In the genomic region with DNA sequence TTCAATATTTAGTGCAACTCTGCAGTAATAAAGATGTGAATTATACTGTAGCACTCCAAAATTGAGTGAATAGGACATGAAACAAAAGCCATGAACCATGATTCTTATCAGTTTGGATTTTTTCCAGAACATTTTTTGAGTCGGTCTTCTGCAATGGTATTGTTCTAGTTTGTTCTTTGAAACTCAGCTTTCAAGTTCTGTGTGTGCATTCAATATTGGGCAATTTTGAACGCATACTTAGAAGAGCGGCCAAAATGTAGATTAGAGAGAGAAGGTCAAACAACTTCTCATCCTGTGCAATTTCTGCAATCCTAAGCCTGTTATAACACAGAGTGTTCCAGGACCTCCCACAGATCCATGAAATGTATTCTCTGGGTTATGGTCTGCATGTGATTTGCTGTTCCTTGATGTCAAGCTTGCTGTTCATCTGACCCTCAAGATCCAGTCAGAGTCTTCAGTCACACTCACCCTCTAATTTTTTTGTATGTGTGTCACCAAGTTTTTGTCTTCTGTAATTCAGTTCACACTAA, we compare ENCODE assay signal across 13 cellular contexts. TPM values are rescaled to one million over a fixed set of nuclear protein-coding genes. Genes with fewer than 3 reads are reported as not detected.
DNase-seq lines count a peak whose midpoint lies in the region; ATAC-seq, FAIRE-seq and TF ChIP-seq lines count a peak whose summit lies in the region.
"Had no signal": no experiment of that assay in that cellular context is flagged by ENCODE, and none has a peak within 500 bp of the region (broad histone marks: within the 10 kb centered on the region; RNA-seq: fewer than 3 reads in every experiment).

No MANE protein-coding gene starts in this region.

- H2AFZ ChIP-seq in K562 (ENCODE audit: low read depth, low read length), result no peak overlapping the region

- TF ChIP-seq RAD21 in K562 (CRISPR knock-in tag; conservative IDR thresholded peaks at IDR 0.05 in 1 of 2, IDR thresholded peaks at IDR 0.05 in 1 of 2), result no peak

- CTCF ChIA-PET in HEK293 (lab: Yijun Ruan, JAX), result interaction anchor here (0.6 to 2.5 kb wide), 13 partner anchors 9 to 1183 kb away, joined by 3 to 9 read pairs (median 3); no protein-coding TSS in a partner anchor
- CTCF ChIA-PET in K562 (lab: Yijun Ruan, JAX; ENCODE audit: low intra/inter-chr PET ratio), result no interaction called here

- H4K20me1 ChIP-seq in K562 (replicated peaks; ENCODE audit: control insufficient read depth, insufficient read depth, low read length), result no peaks in the 10 kb centered on the region

- WGBS in K562 (ENCODE audit: insufficient coverage, low coverage, missing lambda C conversion rate), result 56% methylated on average over 3 of the region's 3 CpGs
- WGBS in psoas muscle, 3 donors, result 40 to 49% (median 44%) methylated on average over 3 of the region's 3 CpGs

- intact Hi-C loops in K562 (cut with micrococcal nuclease), result loop anchor here (5.0 kb wide), 1 partner anchor 295 kb away; no protein-coding TSS in a partner anchor
- intact Hi-C loops in psoas muscle (cut with DNase I), result no loop called here
- intact Hi-C loops in mucosa of descending colon (cut with DNase I, micrococcal nuclease), result no loop called here

- no peaks in the 10 kb centered on the region for H3K9me1 ChIP-seq in K562 (ENCODE audit: control insufficient read depth, insufficient read depth, low read length)

- no peak for TF ChIP-seq EP300 in K562 (IDR thresholded peaks at IDR 0.05; ENCODE audit: low read length)

- H3K27ac ChIP-seq in HEK293 (ENCODE audit: extremely low read depth, low read depth, low read length), result no peak overlapping the region
- H3K27ac ChIP-seq in K562 (ENCODE audit: extremely low read depth, low read depth, low read length), result no peak overlapping the region
- peak overlapping the region; percentile 50 to 61 for H3K27ac ChIP-seq in right atrium auricular region
- H3K27ac ChIP-seq in psoas muscle, result peak overlapping the region; percentile 32
- H3K27ac ChIP-seq: C4-2B had no signal

- no TSS peak for BruUV-seq in K562 (replicated peaks; lab: Mats Ljungman, UMichigan)

- no peak overlapping the region for H3K4me2 ChIP-seq in K562 (ENCODE audit: insufficient read depth, low read length)

- H3K4me1 ChIP-seq in HEK293 (ENCODE audit: control insufficient read depth, insufficient read depth, low read length) (no peaks in the 10 kb centered on the region), K562 (replicated peaks in 1 of 2; ENCODE audit: control insufficient read depth in 2 of 2, insufficient read depth in 2 of 2, low read length in 2 of 2) (no peaks in the 10 kb centered on the region), right atrium auricular region (peaks cover 0 to 25% of the 10 kb centered on the region in 2 donors), psoas muscle (peaks cover 26% of the 10 kb centered on the region), HAP-1 (no peaks in the 10 kb centered on the region; the same call in 1 of the 2 replicates), mucosa of descending colon (ENCODE audit: low read depth) (no peaks in the 10 kb centered on the region)

- in situ Hi-C loops in K562 (cut with MboI) (no loop called here), HAP-1 (cut with MboI; ENCODE audit: low sequenced_read_pairs) (no loop called here)

- H3K9me3 ChIP-seq in HEK293 (ENCODE audit: control insufficient read depth, insufficient read depth, low read depth, low read length) (no peaks in the 10 kb centered on the region), K562 (replicated peaks; ENCODE audit: control insufficient read depth, insufficient read depth, low read depth, low read length) (no peaks in the 10 kb centered on the region), right atrium auricular region (no peaks in the 10 kb centered on the region), psoas muscle (no peaks in the 10 kb centered on the region), HAP-1 (no peaks in the 10 kb centered on the region), mucosa of descending colon (no peaks in the 10 kb centered on the region)

- no peak for TF ChIP-seq POLR2A in K562 (conservative IDR thresholded peaks at IDR 0.05)

- H3K27me3 ChIP-seq in K562 (ENCODE audit: control insufficient read depth in 2 of 2, insufficient read depth in 2 of 2, low read length in 2 of 2), result no peaks in the 10 kb centered on the region
- H3K27me3 ChIP-seq in right atrium auricular region, result no peaks in the 10 kb centered on the region
- H3K27me3 ChIP-seq in psoas muscle (ENCODE audit: insufficient read depth in 3 of 3, low read length in 2 of 3), result no peaks in the 10 kb centered on the region
- no peaks in the 10 kb centered on the region for H3K27me3 ChIP-seq in HAP-1 (ENCODE audit: low read depth)

- ATAC-seq in K562 (no peak), psoas muscle (no peak), GM18858 (IDR thresholded peaks at IDR 0.05; ENCODE audit: unreplicated experiment) (no peak), mucosa of descending colon (no peak)
- ATAC-seq: natural killer cell, PC-3 had no signal

- H3K36me3 ChIP-seq in HEK293 (ENCODE audit: control insufficient read depth in 2 of 2, insufficient read depth in 1 of 2, low read length in 2 of 2), result no peaks in the 10 kb centered on the region
- H3K36me3 ChIP-seq in K562 (ENCODE audit: control insufficient read depth, insufficient read depth, low read length), result no peaks in the 10 kb centered on the region
- H3K36me3 ChIP-seq in right atrium auricular region, result no peaks in the 10 kb centered on the region
- no peaks in the 10 kb centered on the region for H3K36me3 ChIP-seq in psoas muscle (ENCODE audit: insufficient read depth in 1 of 2, low read depth in 1 of 2)
- no peaks in the 10 kb centered on the region for H3K36me3 ChIP-seq in HAP-1 (replicated peaks)
- H3K36me3 ChIP-seq in mucosa of descending colon (ENCODE audit: low read depth), result no peaks in the 10 kb centered on the region

- no peaks in the 10 kb centered on the region; the same call in 2 of the 3 replicates for H3K79me2 ChIP-seq in K562 (ENCODE audit: control insufficient read depth, insufficient read depth, low read length)

- no peak for DNase-seq in K562 (ENCODE audit: extremely low read depth in 1 of 4, low spot score in 3 of 4)
- no peak for DNase-seq in right atrium auricular region (ENCODE audit: low spot score)
- no peak for DNase-seq in psoas muscle
- DNase-seq in Ammon's horn (ENCODE audit: low spot score), result no peak
- DNase-seq in HAP-1 (ENCODE audit: low spot score in 2 of 2), result no peak
- no peak for DNase-seq in mucosa of descending colon
- DNase-seq: activated CD8-positive, alpha-beta memory T cell treated with anti-CD3 and anti-CD28 coated beads for 24 hours; natural killer cell; PC-3 had no signal

- no peak for TF ChIP-seq CTCF in HEK293 (tag by site-specific recombination; IDR thresholded peaks at IDR 0.05)
- TF ChIP-seq CTCF in K562 (IDR thresholded peaks at IDR 0.05 in 2 of 3, conservative IDR thresholded peaks at IDR 0.05 in 1 of 3; ENCODE audit: insufficient read depth in 2 of 3, low read depth in 1 of 3, low read length in 3 of 3), result no peak
- TF ChIP-seq CTCF in right atrium auricular region (IDR thresholded peaks at IDR 0.05), result no peak
- TF ChIP-seq CTCF in psoas muscle (IDR thresholded peaks at IDR 0.05), result no peak
- no peak for TF ChIP-seq CTCF in mucosa of descending colon (IDR thresholded peaks at IDR 0.05)

- no peak for FAIRE-seq in K562 (lab: Jason Lieb, UNC)

- POLR2A ChIA-PET in HEK293 (lab: Yijun Ruan, JAX) (no interaction called here), K562 (lab: Yijun Ruan, JAX) (no interaction called here)

- no peak overlapping the region for H3K9ac ChIP-seq in K562 (ENCODE audit: insufficient read depth in 1 of 2, low read depth in 2 of 2, low read length in 2 of 2)

- H3K4me3 ChIP-seq in HEK293 (ENCODE audit: low read depth, low read length), result no peak overlapping the region
- H3K4me3 ChIP-seq in K562, result no peak overlapping the region
- no peak overlapping the region for H3K4me3 ChIP-seq in right atrium auricular region
- H3K4me3 ChIP-seq in psoas muscle, result no peak overlapping the region
- H3K4me3 ChIP-seq in HAP-1, result no peak overlapping the region
- H3K4me3 ChIP-seq in mucosa of descending colon, result no peak overlapping the region

TF ChIP-seq in HEK293, 187 proteins besides CTCF, POLR2A, EP300 and RAD21 (continues in another document):
- TF ChIP-seq ZBTB7A (tag by site-specific recombination; IDR thresholded peaks at IDR 0.05; ENCODE audit: low read depth) (no peak), ZNF501 (tag by site-specific recombination; IDR thresholded peaks at IDR 0.05) (no peak), ZNF558 (tag by site-specific recombination; IDR thresholded peaks at IDR 0.05) (no peak), ZNF221 (tag by site-specific recombination; IDR thresholded peaks at IDR 0.05; ENCODE audit: borderline replicate concordance) (no peak), ZNF423 (tag by site-specific recombination; IDR thresholded peaks at IDR 0.05) (no peak)

TF ChIP-seq in K562, 482 proteins besides CTCF, POLR2A, EP300 and RAD21 (continues in another document):
- TF ChIP-seq NFIC (IDR thresholded peaks at IDR 0.05), result peak; percentile 31; the same call in 1 of the 2 replicates

RNA-seq across cellular contexts. Expression of a gene that starts 48.3 kb away (rescaled TPM):
- 24.7 and 33.3 TPM in 2 replicates for total RNA-seq in K562 (2011; cell fraction: chromatin; rRNA removed; ENCODE audit: low replicate concordance)
- 15.7 and 23.2 TPM in 2 replicates for total RNA-seq in K562 (2011; cell fraction: nucleolus; rRNA removed)
- 29.8 and 32.1 TPM in 2 replicates for total RNA-seq in K562 (2011; cell fraction: nucleoplasm; rRNA removed)
- total RNA-seq in K562 (2014; rRNA removed), result 8.7 and 12.7 TPM in 2 replicates
- 9.8 and 10.1 TPM in 2 replicates for total RNA-seq in K562 (2014; rRNA removed; fragmentation: Illumina TruSeq; extraction: Trizol)
- 7.6 TPM in 2 replicates for total RNA-seq in K562 (2015; rRNA removed; fragmentation: Illumina TruSeq; extraction: Trizol)
- 8.8 and 9.4 TPM in 2 replicates for total RNA-seq in K562 (2021)
- polyA plus RNA-seq in K562 (2011; rRNA removed), result 1.7 and 2.2 TPM in 2 replicates
- 1.2 and 1.8 TPM in 2 replicates for polyA plus RNA-seq in K562 (2011; cell fraction: cytosol; rRNA removed)
- polyA plus RNA-seq in K562 (2011; cell fraction: nucleus; rRNA removed), result 2.7 and 3.1 TPM in 2 replicates
- polyA plus RNA-seq in K562 (2012), result 6.3 and 10.7 TPM in 2 replicates
- 8.3 and 8.4 TPM in 2 replicates for polyA plus RNA-seq in K562 (2014; fragmentation: Illumina TruSeq; extraction: Trizol)
- 1 to 10 TPM; 1.5 to 1.8 TPM for polyA plus RNA-seq in K562 (2014; fragmentation: Nextera tagmentation; extraction: Ambion mirVana)
- polyA plus RNA-seq in K562 (2014; rRNA removed), result 6.2 and 7.1 TPM in 2 replicates
- polyA minus RNA-seq in K562 (2011; rRNA and poly(A)+ RNA removed), result 3.1 and 4.5 TPM in 2 replicates
- polyA minus RNA-seq in K562 (2011; cell fraction: cytosol; rRNA and poly(A)+ RNA removed), result 1.1 and 1.5 TPM in 2 replicates
- polyA minus RNA-seq in K562 (2011; cell fraction: nucleus; rRNA and poly(A)+ RNA removed), result 4.8 and 7.9 TPM in 2 replicates
- total RNA-seq in right atrium auricular region, result not detected
- not detected for total RNA-seq in psoas muscle
- polyA plus RNA-seq in psoas muscle, result under 1 TPM in 1 of 3 donors, not detected in 2; 0.05 TPM
- total RNA-seq in mucosa of descending colon, result not detected
- total RNA-seq: natural killer cell; PC-3; T-helper 2 cell treated with Interferon-gamma antibody and Interleukin-4, amounts not matched to agents 100 ng/mL and 5 ng/mL, for 36 hours had no signal

Comparison
In these comparisons a context has a peak if more than half of its experiments do, and no peak if none do; other contexts are left out.
1. H3K27ac ChIP-seq: peak in right atrium auricular region (2 of 2) and psoas muscle (single experiment); none in HEK293 (single experiment) and K562 (single experiment).
2. RNA of a gene that starts 48.3 kb away (total RNA-seq): 7.6 to 33.3 TPM in K562; not detected in right atrium auricular region, not detected in psoas muscle and not detected in mucosa of descending colon; every median in the first group is over 4 times any median in the second.